25 cellular contexts compared by ENCODE assay signal in genomic region chr11:45669146-45669545, GRCh38. TPM values are rescaled to one million over a fixed set of nuclear protein-coding genes. Genes with fewer than 3 reads are reported as not detected.
A peak's percentile ranks its signal among the peaks of the same experiment; 100 is the strongest.
DNase-seq lines count a peak whose midpoint lies in the region; ATAC-seq, FAIRE-seq and TF ChIP-seq lines count a peak whose summit lies in the region.
"Had no signal": no experiment of that assay in that cellular context is flagged by ENCODE, and none has a peak within 500 bp of the region (broad histone marks: within the 10 kb centered on the region; RNA-seq: fewer than 3 reads in every experiment).

No MANE protein-coding gene starts in this region.

- H3K27me3 ChIP-seq in right cardiac atrium (ENCODE audit: control insufficient read depth, insufficient read depth) = no peaks in the 10 kb centered on the region

- H3K4me1 ChIP-seq in kidney (ENCODE audit: control insufficient read depth in 1 of 2, insufficient read depth in 1 of 2, low read depth in 1 of 2, low read length in 2 of 2) = peaks cover 0 to 3% of the 10 kb centered on the region in 2 donors
- no peaks in the 10 kb centered on the region for H3K4me1 ChIP-seq in right cardiac atrium (ENCODE audit: control insufficient read depth, insufficient read depth, low read length)

- H3K4me3 ChIP-seq in kidney (ENCODE audit: low read length in 2 of 2) = no peak overlapping the region
- H3K4me3 ChIP-seq in right cardiac atrium (ENCODE audit: low read length) = no peak overlapping the region
- H3K4me3 ChIP-seq: GM12878 had no signal

- no peak for FAIRE-seq in kidney (lab: Jason Lieb, UNC)
- FAIRE-seq: D721Med, GM12878 had no signal

- in situ Hi-C loops in Caki2 (cut with HindIII; ENCODE audit: low pct_unique_long_range_greater_than_20kb, low sequenced_read_pairs) = no loop called here

- no peak overlapping the region for H3K27ac ChIP-seq in kidney (ENCODE audit: low read depth in 2 of 2, low read length in 2 of 2)
- H3K27ac ChIP-seq in right cardiac atrium (ENCODE audit: low read length) = no peak overlapping the region
- H3K27ac ChIP-seq: HL-60 had no signal

- H3K9me3 ChIP-seq in kidney (ENCODE audit: control insufficient read depth in 1 of 2, low read length in 2 of 2) (no peaks in the 10 kb centered on the region), right cardiac atrium (ENCODE audit: control insufficient read depth, low read length) (no peaks in the 10 kb centered on the region)

- intact Hi-C loops in kidney (cut with DNase I) (no loop called here), right cardiac atrium (cut with DNase I) (loop anchor here in 2 of 4 donors (10.0 kb wide), 2 partner anchors 86 to 96 kb away; no protein-coding TSS in a partner anchor)

- no peak for TF ChIP-seq CTCF in kidney (IDR thresholded peaks at IDR 0.05; ENCODE audit: borderline replicate concordance, extremely low read depth, insufficient read depth)

- ATAC-seq in right cardiac atrium = no peak
- ATAC-seq in HG03460 (IDR thresholded peaks at IDR 0.05; ENCODE audit: unreplicated experiment) = no peak
- ATAC-seq: CD8-positive, alpha-beta T cell; GM12878 had no signal

- H3K9ac ChIP-seq in kidney (ENCODE audit: low read length in 2 of 2) = no peak overlapping the region

- no peaks in the 10 kb centered on the region for H3K36me3 ChIP-seq in kidney (ENCODE audit: control insufficient read depth in 1 of 2, insufficient read depth in 2 of 2, low read length in 2 of 2)

- 92% methylated on average over 3 of the region's 3 CpGs for WGBS in right cardiac atrium

- DNase-seq in Caki2 (ENCODE audit: low read depth) (peak; percentile 12), NCI-H2029 (lab: John Stamatoyannopoulos, UW) (peak; percentile 63), kidney (peak; percentile 15), retina (peak; percentile 2), right cardiac atrium (no peak), RKO (ENCODE audit: low spot score) (no peak)
- DNase-seq: AML-193; C1 segment of cervical spinal cord; CD8-positive, alpha-beta T cell; DND-41; H7; KG1; NCI-H1092 treated with DMSO at 0.1 percent for 48 hours; NCI-H1436 treated with DMSO at 0.1 percent for 48 hours; NCI-H1930; NCI-H226; NCI-H524 treated with DMSO at 0.1 percent for 48 hours; NCI-H82; Right ventricle myocardium superior had no signal

RNA-seq across cellular contexts. Expression of gene CHST1, which starts 3.7 kb away (rescaled TPM):
- 1.5 TPM in 1 of 2 replicates, not detected in the other for total RNA-seq in Caki2 (2014; rRNA removed; shearing (Covaris generic); ENCODE audit: low replicate concordance)
- 2.8 TPM for total RNA-seq in kidney
- polyA plus RNA-seq in kidney (ENCODE audit: insufficient read depth, low read depth, low replicate concordance) = 2.9 TPM
- total RNA-seq in right cardiac atrium = 1 to 10 TPM; 2.4 to 7.0 (median 3.3) TPM
- polyA plus RNA-seq in right cardiac atrium = 2.7 TPM
- total RNA-seq: CD8-positive, alpha-beta T cell; GM12878; HT-29; SK-MEL-5 had no signal
- polyA plus RNA-seq: GM12878 had no signal

Comparison
In these comparisons a context has a peak if more than half of its experiments do, and no peak if none do; other contexts are left out.
1. DNase-seq: peak in Caki2 (single experiment), NCI-H2029 (single experiment), kidney (single experiment) and retina (single experiment); none in right cardiac atrium (0 of 3) and RKO (single experiment).